ENCODE assay signal across 16 cellular contexts in the genomic region with DNA sequence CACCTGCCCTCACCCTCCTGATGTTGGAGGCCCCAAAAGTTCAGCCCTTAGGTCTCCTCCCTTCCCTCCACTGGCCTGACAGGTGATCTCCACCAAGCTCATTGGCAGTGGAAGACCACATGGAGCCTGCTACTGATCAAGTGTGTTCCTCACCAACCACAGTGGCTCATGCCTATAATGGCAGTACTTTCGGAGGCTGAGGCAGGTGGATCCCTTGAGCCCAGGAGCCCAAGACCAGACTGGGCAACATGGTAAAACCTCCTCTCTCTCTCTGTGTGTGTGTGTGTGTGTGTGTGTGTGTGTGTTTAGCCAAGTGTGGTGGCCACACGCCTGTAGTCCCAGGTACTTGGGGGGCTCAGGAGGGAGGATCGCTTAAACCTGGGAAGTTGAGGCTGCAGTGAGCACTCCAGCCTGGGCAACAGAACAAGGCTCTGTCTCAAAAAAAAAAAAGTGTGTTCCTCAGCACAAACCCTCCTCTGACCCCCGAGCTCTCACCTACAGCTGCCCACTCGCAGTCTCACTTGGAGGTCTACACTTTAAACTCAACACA. TPM values are rescaled to one million over a fixed set of nuclear protein-coding genes. Genes with fewer than 3 reads are reported as not detected.
DNase-seq lines count a peak whose midpoint lies in the region; ATAC-seq, FAIRE-seq and TF ChIP-seq lines count a peak whose summit lies in the region.
"Had no signal": no experiment of that assay in that cellular context is flagged by ENCODE, and none has a peak within 500 bp of the region (broad histone marks: within the 10 kb centered on the region; RNA-seq: fewer than 3 reads in every experiment).

No MANE protein-coding gene starts in this region.

- H3K36me3 ChIP-seq in tibial artery: no peaks in the 10 kb centered on the region

- H3K27ac Mint-ChIP-seq in natural killer cell (peak overlapping the region; percentile 76 to 89), IgD-negative memory B cell (peak overlapping the region in 2 of 3 donors; percentile 43 to 57), glutamatergic neuron (ENCODE audit: unreplicated experiment) (peak overlapping the region; percentile 20)
- H3K27ac Mint-ChIP-seq in natural killer cell treated with Interleukin-12 subunit alpha and Interleukin-12 subunit beta and Interleukin-15 and Interleukin-18, amount 100 ng/mL, for 72 hours: peak overlapping the region in 1 of 2 donors; percentile 14

- TF ChIP-seq CTCF in natural killer cell (IDR thresholded peaks at IDR 0.05) (no peak), glutamatergic neuron (IDR thresholded peaks at IDR 0.05; ENCODE audit: partially characterized antibody, unreplicated experiment) (no peak), tibial artery (IDR thresholded peaks at IDR 0.05) (no peak)

- FAIRE-seq in urothelium cell line (lab: Jason Lieb, UNC): peak; percentile 13
- FAIRE-seq: GM19239 had no signal

- H3K4me1 ChIP-seq in tibial artery: peaks cover 0 to 8% (median 5%) of the 10 kb centered on the region in 4 donors

- no peak overlapping the region for H3K4me3 ChIP-seq in tibial artery

- no peaks in the 10 kb centered on the region for H3K27me3 Mint-ChIP-seq in natural killer cell (ENCODE audit: low read depth in 2 of 2)
- H3K27me3 Mint-ChIP-seq in natural killer cell treated with Interleukin-12 subunit alpha and Interleukin-12 subunit beta and Interleukin-15 and Interleukin-18, amount 100 ng/mL, for 72 hours: no peaks in the 10 kb centered on the region
- H3K27me3 Mint-ChIP-seq in IgD-negative memory B cell: no peaks in the 10 kb centered on the region
- peaks cover 9% of the 10 kb centered on the region for H3K27me3 Mint-ChIP-seq in glutamatergic neuron (ENCODE audit: unreplicated experiment)
- H3K27me3 Mint-ChIP-seq: CD8-positive, alpha-beta memory T cell had no signal

- H3K36me3 Mint-ChIP-seq in natural killer cell (no peaks in the 10 kb centered on the region), IgD-negative memory B cell (peaks cover 2% of the 10 kb centered on the region), glutamatergic neuron (ENCODE audit: unreplicated experiment) (no peaks in the 10 kb centered on the region)
- H3K36me3 Mint-ChIP-seq in natural killer cell treated with Interleukin-12 subunit alpha and Interleukin-12 subunit beta and Interleukin-15 and Interleukin-18, amount 100 ng/mL, for 72 hours: no peaks in the 10 kb centered on the region

- H3K4me3 Mint-ChIP-seq in natural killer cell (peak overlapping the region; percentile 57), IgD-negative memory B cell (peak overlapping the region in 1 of 4 donors; percentile 56), glutamatergic neuron (ENCODE audit: unreplicated experiment) (peak overlapping the region; percentile 17)
- no peak overlapping the region for H3K4me3 Mint-ChIP-seq in natural killer cell treated with Interleukin-12 subunit alpha and Interleukin-12 subunit beta and Interleukin-15 and Interleukin-18, amount 100 ng/mL, for 72 hours

- no peaks in the 10 kb centered on the region for H3K9me3 Mint-ChIP-seq in natural killer cell
- H3K9me3 Mint-ChIP-seq in natural killer cell treated with Interleukin-12 subunit alpha and Interleukin-12 subunit beta and Interleukin-15 and Interleukin-18, amount 100 ng/mL, for 72 hours: no peaks in the 10 kb centered on the region
- no peaks in the 10 kb centered on the region for H3K9me3 Mint-ChIP-seq in IgD-negative memory B cell
- H3K9me3 Mint-ChIP-seq in glutamatergic neuron (ENCODE audit: unreplicated experiment): peaks cover 9% of the 10 kb centered on the region
- H3K9me3 Mint-ChIP-seq: CD8-positive, alpha-beta memory T cell had no signal

- intact Hi-C loops in natural killer cell (cut with micrococcal nuclease): no loop called here
- intact Hi-C loops in tibial artery (cut with DNase I; ENCODE audit: low total_unique reads): loop anchor here (5.0 kb wide), 1 partner anchor 127 kb away; a partner anchor contains a TSS

- H3K27ac ChIP-seq in tibial artery: no peak overlapping the region
- H3K27ac ChIP-seq: HL-60 had no signal

- DNase-seq in natural killer cell: no peak
- DNase-seq in natural killer cell treated with Interleukin-12 subunit alpha and Interleukin-12 subunit beta and Interleukin-15 and Interleukin-18, amount 100 ng/mL, for 72 hours (ENCODE audit: low spot score): no peak
- DNase-seq in glutamatergic neuron: no peak
- no peak for DNase-seq in urothelium cell line (ENCODE audit: low spot score)
- DNase-seq in NCI-H226: no peak
- no peak for DNase-seq in tibial artery
- no peak for DNase-seq in germinal center (ENCODE audit: low spot score)
- DNase-seq: ACHN; C1 segment of cervical spinal cord; Caco-2; CD8-positive, alpha-beta memory T cell; GF-D8; HCEC 1CT had no signal

- peaks cover 30 to 43% of the 10 kb centered on the region in 2 donors for H3K4me1 Mint-ChIP-seq in natural killer cell
- H3K4me1 Mint-ChIP-seq in natural killer cell treated with Interleukin-12 subunit alpha and Interleukin-12 subunit beta and Interleukin-15 and Interleukin-18, amount 100 ng/mL, for 72 hours (ENCODE audit: low read depth in 2 of 2): peaks cover 26 to 33% of the 10 kb centered on the region in 2 donors
- H3K4me1 Mint-ChIP-seq in IgD-negative memory B cell: peaks cover 4 to 11% (median 7%) of the 10 kb centered on the region in 3 donors
- peaks cover 20% of the 10 kb centered on the region for H3K4me1 Mint-ChIP-seq in glutamatergic neuron (ENCODE audit: low read depth, unreplicated experiment)

- no peak for ATAC-seq in natural killer cell
- ATAC-seq in natural killer cell treated with Interleukin-12 subunit alpha and Interleukin-12 subunit beta and Interleukin-15 and Interleukin-18, amount 100 ng/mL, for 72 hours: no peak

- no peaks in the 10 kb centered on the region for H3K27me3 ChIP-seq in tibial artery

- no peaks in the 10 kb centered on the region for H3K9me3 ChIP-seq in tibial artery
- H3K9me3 ChIP-seq: Caco-2 had no signal

RNA-seq across cellular contexts. Expression of a gene that starts 4.3 kb away (rescaled TPM):
- total RNA-seq in natural killer cell (10 to 100 TPM; 59.9 to 86.3 (median 68.8) TPM), glutamatergic neuron (ENCODE audit: unreplicated experiment) (71.2 TPM)
- 10 to 100 TPM; 14.2 to 19.0 TPM for total RNA-seq in natural killer cell treated with Interleukin-12 subunit alpha and Interleukin-12 subunit beta and Interleukin-15 and Interleukin-18, amount 100 ng/mL, for 72 hours
- polyA plus RNA-seq in IgD-negative memory B cell: 16.8 TPM
